11 cellular contexts compared by ENCODE assay signal in the genomic region with DNA sequence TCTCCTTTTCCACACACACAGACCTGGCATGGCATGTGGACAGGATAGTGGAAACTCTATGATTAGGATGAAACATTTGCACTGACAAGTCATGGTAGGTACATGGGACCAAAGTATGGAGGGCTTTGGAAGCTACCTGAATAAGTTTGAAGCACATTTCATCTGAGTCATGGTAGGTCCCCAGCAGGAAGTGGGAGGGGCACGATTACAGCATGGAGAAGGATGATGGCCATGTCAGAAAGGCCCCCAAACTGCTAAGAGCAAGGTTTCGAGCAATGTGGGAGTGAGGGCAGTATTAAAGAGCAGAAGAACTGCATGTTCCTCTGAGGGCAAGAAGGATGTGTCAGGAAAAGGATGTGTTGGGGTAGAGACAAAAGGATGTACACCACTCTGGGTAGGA. TPM values are rescaled to one million over a fixed set of nuclear protein-coding genes. Genes with fewer than 3 reads are reported as not detected.
"Had no signal": no experiment of that assay in that cellular context is flagged by ENCODE, and none has a peak within 500 bp of the region (broad histone marks: within the 10 kb centered on the region; RNA-seq: fewer than 3 reads in every experiment).

No MANE protein-coding gene starts in this region.

- H3K9me3 ChIP-seq: gastroesophageal sphincter, sigmoid colon had no signal

- ATAC-seq: gastroesophageal sphincter had no signal

- H3K4me3 Mint-ChIP-seq: nephron progenitor cell; T-helper 2 cell treated with Interferon-gamma antibody and Interleukin-4, amounts not matched to agents 5 μg/mL and 100 μg/mL, for 36 hours had no signal

- H3K4me3 ChIP-seq: gastroesophageal sphincter, left ventricle myocardium inferior, sigmoid colon had no signal

- H3K27ac ChIP-seq: gastroesophageal sphincter, left ventricle myocardium inferior, sigmoid colon had no signal

- H3K27me3 ChIP-seq: gastroesophageal sphincter, sigmoid colon had no signal

- H3K4me1 ChIP-seq: gastroesophageal sphincter, left ventricle myocardium inferior, sigmoid colon had no signal

- H3K36me3 ChIP-seq: gastroesophageal sphincter, left ventricle myocardium inferior, sigmoid colon had no signal

- H3K27ac Mint-ChIP-seq: nephron progenitor cell; T-helper 2 cell treated with Interferon-gamma antibody and Interleukin-4, amounts not matched to agents 5 μg/mL and 100 μg/mL, for 36 hours had no signal

- H3K4me1 Mint-ChIP-seq: nephron progenitor cell had no signal

- DNase-seq: activated CD4-positive, alpha-beta T cell treated with anti-CD3 and anti-CD28 coated beads for 1 hour; activated CD8-positive, alpha-beta memory T cell treated with anti-CD3 and anti-CD28 coated beads for 24 hours; activated effector memory CD4-positive, alpha-beta T cell treated with Interleukin-2 at 50 U/mL for 16 hours; effector CD8-positive, alpha-beta T cell; left ventricle myocardium inferior; mesenchymal stem cell; nephron progenitor cell; sigmoid colon had no signal

RNA-seq across cellular contexts. Expression of a gene that starts 51.5 kb away (rescaled TPM):
- total RNA-seq: osteocyte had no signal
